22 cellular contexts compared by ENCODE assay signal in the genomic region with DNA sequence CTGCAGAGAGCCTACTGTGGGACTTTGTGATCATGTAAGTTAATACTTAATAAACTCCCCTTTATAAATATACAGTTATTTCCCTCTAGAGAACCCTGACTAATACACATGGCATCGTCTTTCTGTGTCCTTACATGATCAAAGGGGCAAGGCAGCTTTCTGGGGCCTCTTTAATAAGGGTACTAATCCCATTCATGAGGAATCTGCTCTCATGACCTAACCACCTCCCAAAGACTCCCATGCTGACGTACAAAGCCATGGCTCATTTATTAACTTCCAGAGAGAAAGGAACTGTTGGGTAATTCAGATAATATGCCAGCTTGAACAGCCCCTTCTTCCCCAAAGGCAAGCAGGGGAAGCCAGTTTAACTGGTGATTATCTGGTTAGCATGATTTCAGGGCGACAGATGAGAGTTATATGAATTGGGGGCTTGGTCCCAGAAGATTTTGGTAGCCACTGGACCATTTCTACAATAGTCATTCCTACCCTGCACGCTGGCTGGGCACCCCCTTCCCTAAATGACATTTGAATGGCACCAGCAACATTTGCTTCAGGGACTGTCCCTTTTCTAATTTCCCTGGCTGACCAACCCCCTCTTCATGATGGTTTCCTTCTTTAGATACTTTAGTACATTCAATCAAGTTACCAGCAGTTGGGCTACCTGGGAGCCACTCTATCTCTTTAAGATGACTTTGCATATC.
DNase-seq lines count a peak whose midpoint lies in the region; ATAC-seq, FAIRE-seq and TF ChIP-seq lines count a peak whose summit lies in the region.
"Had no signal": no experiment of that assay in that cellular context is flagged by ENCODE, and none has a peak within 500 bp of the region (broad histone marks: within the 10 kb centered on the region; RNA-seq: fewer than 3 reads in every experiment).

No MANE protein-coding gene starts in this region.

- H4K8ac ChIP-seq in mesendoderm (ENCODE audit: low read depth, low read length): no peak overlapping the region

- intact Hi-C loops in right cardiac atrium (cut with DNase I): no loop called here

- DNase-seq in HFFc6 (peak; percentile 21), epithelial cell of esophagus (ENCODE audit: low read depth) (peak; percentile 10), mesendoderm (peak; percentile 20), right cardiac atrium (no peak), GM12892 (ENCODE audit: insufficient read length) (no peak), NCI-H2227 (lab: John Stamatoyannopoulos, UW; ENCODE audit: unreplicated experiment) (no peak)
- DNase-seq: CD4-positive, alpha-beta memory T cell; EL; HCEC 1CT; NCI-H1105; NCI-H1694; NCI-H2081 treated with DMSO at 0.1 percent for 48 hours; NCI-H2227 treated with DMSO at 0.1 percent for 48 hours; NCI-H524; Peyer's patch had no signal

- no peaks in the 10 kb centered on the region; the same call in 1 of the 2 replicates for H3K9me3 Mint-ChIP-seq in HFFc6
- H3K9me3 Mint-ChIP-seq in stimulated activated memory B cell treated with anti-CD40 and anti-IgM and Interleukin-4, amounts not matched to agents 10 μg/mL and 1 μg/mL and 100 μg/mL, for 72 hours: peaks cover 8% of the 10 kb centered on the region

- H3K4ac ChIP-seq in mesendoderm (ENCODE audit: low read depth, low read length): no peak overlapping the region

- H3K4me2 ChIP-seq in mesendoderm (ENCODE audit: low read length): no peak overlapping the region
- H3K4me2 ChIP-seq: BLaER1, GM23338 had no signal

- H3K36me3 Mint-ChIP-seq in HFFc6 (ENCODE audit: low read depth): no peaks in the 10 kb centered on the region
- no peaks in the 10 kb centered on the region for H3K36me3 Mint-ChIP-seq in stimulated activated memory B cell treated with anti-CD40 and anti-IgM and Interleukin-4, amounts not matched to agents 10 μg/mL and 1 μg/mL and 100 μg/mL, for 72 hours
- H3K36me3 Mint-ChIP-seq: CD4-positive, alpha-beta memory T cell had no signal

- no peaks in the 10 kb centered on the region for H3K79me1 ChIP-seq in mesendoderm (ENCODE audit: low read length)

- no peaks in the 10 kb centered on the region for H3K36me3 ChIP-seq in mesendoderm (ENCODE audit: control insufficient read depth, insufficient read depth, low read length)
- H3K36me3 ChIP-seq: BLaER1, Peyer's patch had no signal

- no peak overlapping the region for H4K5ac ChIP-seq in mesendoderm (ENCODE audit: low read length)

- H3K4me1 ChIP-seq in mesendoderm (ENCODE audit: control insufficient read depth, low read depth, low read length) (no peaks in the 10 kb centered on the region), right cardiac atrium (ENCODE audit: control insufficient read depth, insufficient read depth, low read length) (no peaks in the 10 kb centered on the region)
- H3K4me1 ChIP-seq: BLaER1, Peyer's patch had no signal

- peak; percentile 53 for ATAC-seq in stimulated activated memory B cell treated with anti-CD40 and anti-IgM and Interleukin-4, amounts not matched to agents 10 μg/mL and 1 μg/mL and 100 μg/mL, for 72 hours
- no peak for ATAC-seq in right cardiac atrium
- ATAC-seq: GM23338, K562, Right ventricle myocardium inferior had no signal

- no peak overlapping the region for H3K23ac ChIP-seq in mesendoderm (ENCODE audit: low read length)

- FAIRE-seq in GM12892 (lab: Jason Lieb, UNC): no peak
- FAIRE-seq: GM12878, GM19239, K562 had no signal

- H3K27ac Mint-ChIP-seq in HFFc6: peak overlapping the region; percentile 12; the same call in 1 of the 2 replicates
- H3K27ac Mint-ChIP-seq in stimulated activated memory B cell treated with anti-CD40 and anti-IgM and Interleukin-4, amounts not matched to agents 10 μg/mL and 1 μg/mL and 100 μg/mL, for 72 hours: no peak overlapping the region
- H3K27ac Mint-ChIP-seq: CD4-positive, alpha-beta memory T cell; GM23338 had no signal

- H3K4me1 Mint-ChIP-seq in HFFc6 (ENCODE audit: low read depth): peaks cover 24% of the 10 kb centered on the region
- H3K4me1 Mint-ChIP-seq in stimulated activated memory B cell treated with anti-CD40 and anti-IgM and Interleukin-4, amounts not matched to agents 10 μg/mL and 1 μg/mL and 100 μg/mL, for 72 hours: peaks cover 3% of the 10 kb centered on the region
- H3K4me1 Mint-ChIP-seq: CD4-positive, alpha-beta memory T cell; GM23338 had no signal

- TF ChIP-seq POLR2A in GM12892 (IDR thresholded peaks at IDR 0.05; ENCODE audit: low read depth, low read length): no peak

- no peak overlapping the region for H2BK5ac ChIP-seq in mesendoderm (ENCODE audit: low read length)

- WGBS in mesendoderm (ENCODE audit: extremely low coverage, insufficient coverage, low lambda C conversion rate): no CpG with 5 or more reads among the region's 4 CpGs
- 70% methylated on average over 4 of the region's 4 CpGs for WGBS in right cardiac atrium

- no peaks in the 10 kb centered on the region for H3K27me3 ChIP-seq in mesendoderm (ENCODE audit: insufficient read depth, low read length, poor library complexity)
- no peaks in the 10 kb centered on the region for H3K27me3 ChIP-seq in right cardiac atrium (ENCODE audit: control insufficient read depth, insufficient read depth)
- H3K27me3 ChIP-seq: BLaER1, Peyer's patch had no signal

- H3K27ac ChIP-seq in mesendoderm (ENCODE audit: low read depth, low read length): no peak overlapping the region
- H3K27ac ChIP-seq in right cardiac atrium (ENCODE audit: low read length): no peak overlapping the region
- H3K27ac ChIP-seq: BLaER1, Peyer's patch had no signal

- H3K9ac ChIP-seq in mesendoderm (ENCODE audit: low read length): no peak overlapping the region
- H3K9ac ChIP-seq: BLaER1 had no signal

- H3K4me3 ChIP-seq in epithelial cell of esophagus (ENCODE audit: low read length) (no peak overlapping the region), mesendoderm (ENCODE audit: low read length) (no peak overlapping the region), right cardiac atrium (ENCODE audit: low read length) (no peak overlapping the region)
- H3K4me3 ChIP-seq: BLaER1, GM12878, GM23338, K562, Peyer's patch had no signal

- no peak overlapping the region for H2BK15ac ChIP-seq in mesendoderm (replicated peaks; ENCODE audit: low read depth)

- H3K79me2 ChIP-seq in mesendoderm (ENCODE audit: control insufficient read depth, insufficient read depth, low read length): no peaks in the 10 kb centered on the region

- H3K9me3 ChIP-seq in right cardiac atrium (ENCODE audit: control insufficient read depth, low read length): peaks cover 1% of the 10 kb centered on the region
- H3K9me3 ChIP-seq: Peyer's patch had no signal

- no peak overlapping the region for H3K4me3 Mint-ChIP-seq in HFFc6
- H3K4me3 Mint-ChIP-seq in stimulated activated memory B cell treated with anti-CD40 and anti-IgM and Interleukin-4, amounts not matched to agents 10 μg/mL and 1 μg/mL and 100 μg/mL, for 72 hours: no peak overlapping the region
- H3K4me3 Mint-ChIP-seq: CD4-positive, alpha-beta memory T cell; GM23338 had no signal

- H3K27me3 Mint-ChIP-seq in HFFc6 (ENCODE audit: insufficient read depth): no peaks in the 10 kb centered on the region
- peaks cover 6% of the 10 kb centered on the region for H3K27me3 Mint-ChIP-seq in stimulated activated memory B cell treated with anti-CD40 and anti-IgM and Interleukin-4, amounts not matched to agents 10 μg/mL and 1 μg/mL and 100 μg/mL, for 72 hours

- TF ChIP-seq CTCF in HFFc6 (IDR thresholded peaks at IDR 0.05) (no peak), epithelial cell of esophagus (IDR thresholded peaks at IDR 0.05; ENCODE audit: insufficient read depth, low read depth, low read length, missing control alignments) (no peak)

- H3K18ac ChIP-seq in mesendoderm (ENCODE audit: low read length): no peak overlapping the region

- H3K56ac ChIP-seq in mesendoderm (ENCODE audit: low read length): no peak overlapping the region

- no peak overlapping the region for H2AK5ac ChIP-seq in mesendoderm (ENCODE audit: low read length)

- no peak overlapping the region for H2BK120ac ChIP-seq in mesendoderm (ENCODE audit: low read depth, low read length)

Comparison
In these comparisons a context has a peak if more than half of its experiments do, and no peak if none do; other contexts are left out.
1. DNase-seq: peak in HFFc6 (single experiment), epithelial cell of esophagus (single experiment) and mesendoderm (single experiment); none in right cardiac atrium (0 of 3), GM12892 (single experiment) and NCI-H2227 (single experiment).